8 cellular contexts compared by ENCODE assay signal in genomic region chr20:53926428-53927028, GRCh38.
DNase-seq lines count a peak whose midpoint lies in the region; ATAC-seq and TF ChIP-seq lines count a peak whose summit lies in the region.

No MANE protein-coding gene starts in this region.

- intact Hi-C loops in sciatic nerve (cut with DNase I): no loop called here

- H3K27me3 ChIP-seq in SJCRH30: no peaks in the 10 kb centered on the region

- ATAC-seq in GM19351 (IDR thresholded peaks at IDR 0.05; ENCODE audit: unreplicated experiment): peak; percentile 57
- peak; percentile 74 for ATAC-seq in HG03342 (IDR thresholded peaks at IDR 0.05; ENCODE audit: unreplicated experiment)
- ATAC-seq in sciatic nerve: peak; percentile 38

- peak overlapping the region; percentile 26; the same call in 1 of the 2 replicates for H3K4me3 ChIP-seq in SK-N-MC
- H3K4me3 ChIP-seq in fibroblast of mammary gland (ENCODE audit: control insufficient read depth, low read depth, low read length): no peak overlapping the region
- no peak overlapping the region for H3K4me3 ChIP-seq in SJCRH30

- TF ChIP-seq CTCF in fibroblast of mammary gland (conservative IDR thresholded peaks at IDR 0.05; ENCODE audit: control insufficient read depth, insufficient read depth, low read depth, low read length): no peak

- no peaks in the 10 kb centered on the region for H3K9me3 ChIP-seq in SK-N-MC (ENCODE audit: low read depth, low read length)
- H3K9me3 ChIP-seq in SJCRH30 (replicated peaks): no peaks in the 10 kb centered on the region

- H3K9ac ChIP-seq in SK-N-MC (ENCODE audit: insufficient read length): no peak overlapping the region

- peak; percentile 92 for DNase-seq in COLO829 (ENCODE audit: low spot score)
- peak; percentile 66 for DNase-seq in SK-N-MC (ENCODE audit: low read depth, low spot score)
- peak; percentile 98 for DNase-seq in fibroblast of mammary gland (ENCODE audit: low read depth)
- DNase-seq in sciatic nerve (ENCODE audit: low spot score): no peak
- DNase-seq in G401 (ENCODE audit: low spot score): no peak
- DNase-seq in SJCRH30: no peak

- H3K36me3 ChIP-seq in SK-N-MC (ENCODE audit: insufficient read depth, low read length): no peaks in the 10 kb centered on the region
- H3K36me3 ChIP-seq in SJCRH30: no peaks in the 10 kb centered on the region

- H3K27ac ChIP-seq in SK-N-MC (peak overlapping the region; percentile 53; the same call in 1 of the 2 replicates), SJCRH30 (no peak overlapping the region)

- H3K4me1 ChIP-seq in SJCRH30: no peaks in the 10 kb centered on the region

- in situ Hi-C loops in G401 (cut with HindIII; ENCODE audit: low sequenced_read_pairs): no loop called here

Comparison
In these comparisons a context has a peak if more than half of its experiments do, and no peak if none do; other contexts are left out.
1. DNase-seq: peak in COLO829 (single experiment), SK-N-MC (single experiment) and fibroblast of mammary gland (single experiment); none in sciatic nerve (single experiment), G401 (single experiment) and SJCRH30 (0 of 2).
2. Peak in every context shown above with its lines, with median percentiles within 50 percentile points of each other: ATAC-seq.